26 cellular contexts compared by ENCODE assay signal in genomic region chr2:100212820-100213219, GRCh38.
DNase-seq lines count a peak whose midpoint lies in the region; ATAC-seq, FAIRE-seq and TF ChIP-seq lines count a peak whose summit lies in the region.
"Had no signal": no experiment of that assay in that cellular context is flagged by ENCODE, and none has a peak within 500 bp of the region (broad histone marks: within the 10 kb centered on the region; RNA-seq: fewer than 3 reads in every experiment).

No MANE protein-coding gene starts in this region.

- H3K36me3 ChIP-seq in esophagus squamous epithelium (no peaks in the 10 kb centered on the region), right atrium auricular region (no peaks in the 10 kb centered on the region), small intestine (ENCODE audit: control insufficient read depth in 2 of 2, insufficient read depth in 2 of 2, low read length in 2 of 2) (no peaks in the 10 kb centered on the region), colonic mucosa (no peaks in the 10 kb centered on the region)
- H3K36me3 ChIP-seq: BLaER1, SJCRH30 had no signal

- H3K4me3 ChIP-seq in esophagus squamous epithelium (no peak overlapping the region), right atrium auricular region (no peak overlapping the region), small intestine (ENCODE audit: low read depth in 1 of 2, low read length in 2 of 2) (no peak overlapping the region), colonic mucosa (no peak overlapping the region)
- H3K4me3 ChIP-seq: BLaER1, GM23338, SJCRH30 had no signal

- no peak for ATAC-seq in HG03457 (IDR thresholded peaks at IDR 0.05; ENCODE audit: unreplicated experiment)
- no peak for ATAC-seq in GM18873 (IDR thresholded peaks at IDR 0.05; ENCODE audit: low FRiP score, unreplicated experiment)
- ATAC-seq: GM23338, Panc1, SK-N-SH treated with all-trans-retinoic acid at 6 μM for 48 hours had no signal

- H3K9me3 ChIP-seq in esophagus squamous epithelium (no peaks in the 10 kb centered on the region), right atrium auricular region (no peaks in the 10 kb centered on the region), small intestine (ENCODE audit: control insufficient read depth, low read depth) (no peaks in the 10 kb centered on the region), colonic mucosa (no peaks in the 10 kb centered on the region)
- H3K9me3 ChIP-seq: BLaER1, SJCRH30 had no signal

- WGBS in esophagus squamous epithelium, 2 donors, result 56 to 68% methylated on average over 2 to 3 of the region's 3 CpGs
- 60 to 78% (median 62%) methylated on average over 3 of the region's 3 CpGs for WGBS in small intestine, 3 donors

- FAIRE-seq in small intestine (lab: Jason Lieb, UNC), result no peak
- FAIRE-seq: D721Med, GM18507 had no signal

- TF ChIP-seq CTCF in C4-2B (conservative IDR thresholded peaks at IDR 0.05), result no peak
- no peak for TF ChIP-seq CTCF in esophagus squamous epithelium (IDR thresholded peaks at IDR 0.05)
- TF ChIP-seq CTCF in right atrium auricular region (IDR thresholded peaks at IDR 0.05), result no peak
- no peak for TF ChIP-seq CTCF in colonic mucosa (IDR thresholded peaks at IDR 0.05)

- H3K4me1 ChIP-seq in esophagus squamous epithelium (peaks cover 9 to 19% (median 18%) of the 10 kb centered on the region in 3 donors), right atrium auricular region (peaks cover 0 to 33% of the 10 kb centered on the region in 2 donors), small intestine (ENCODE audit: control insufficient read depth in 2 of 2, insufficient read depth in 1 of 2, low read depth in 1 of 2, low read length in 1 of 2) (peaks cover 11 to 15% of the 10 kb centered on the region in 2 donors), colonic mucosa (no peaks in the 10 kb centered on the region)
- H3K4me1 ChIP-seq: BLaER1, SJCRH30 had no signal

- no peak for DNase-seq in esophagus squamous epithelium (lab: John Stamatoyannopoulos, UW)
- DNase-seq in right atrium auricular region (ENCODE audit: low spot score), result no peak
- peak; percentile 27 for DNase-seq in small intestine
- DNase-seq in colonic mucosa, result no peak
- no peak for DNase-seq in NCI-H1417 (lab: John Stamatoyannopoulos, UW)
- DNase-seq: CD4-positive, alpha-beta T cell; H9; NCI-H1092; NCI-H1436; NCI-H187; NCI-H2081 treated with DMSO at 0.1 percent for 48 hours; NCI-H2171; NCI-H226; NCI-H510A treated with DMSO at 0.1 percent for 48 hours; SJCRH30 had no signal

- TF ChIP-seq POLR2A in esophagus squamous epithelium (IDR thresholded peaks at IDR 0.05), result no peak

- no peak overlapping the region for H3K9ac ChIP-seq in colonic mucosa (ENCODE audit: low read depth in 2 of 2, low read length in 2 of 2)
- H3K9ac ChIP-seq: BLaER1, KMS-11 had no signal

- intact Hi-C loops in esophagus squamous epithelium (cut with DNase I) (no loop called here), colonic mucosa (cut with DNase I) (no loop called here)

- H3K27me3 ChIP-seq in esophagus squamous epithelium (no peaks in the 10 kb centered on the region), right atrium auricular region (no peaks in the 10 kb centered on the region), small intestine (ENCODE audit: control insufficient read depth in 2 of 2, insufficient read depth in 2 of 2, low read length in 2 of 2) (no peaks in the 10 kb centered on the region), colonic mucosa (no peaks in the 10 kb centered on the region)
- H3K27me3 ChIP-seq: BLaER1, SJCRH30 had no signal

- H3K27ac ChIP-seq in C4-2B, result peak overlapping the region; percentile 20; the same call in 1 of the 2 replicates
- peak overlapping the region in 3 of 4 donors; percentile 70 to 81 (median 72) for H3K27ac ChIP-seq in esophagus squamous epithelium
- peak overlapping the region; percentile 75 to 87 for H3K27ac ChIP-seq in right atrium auricular region
- H3K27ac ChIP-seq in small intestine (ENCODE audit: low read depth in 1 of 2, low read length in 1 of 2), result no peak overlapping the region
- no peak overlapping the region for H3K27ac ChIP-seq in colonic mucosa
- H3K27ac ChIP-seq: BLaER1, HL-60, KMS-11, SJCRH30 had no signal

Comparison
In these comparisons a context has a peak if more than half of its experiments do, and no peak if none do; other contexts are left out.
1. H3K27ac ChIP-seq: peak in C4-2B (single experiment), esophagus squamous epithelium (3 of 4) and right atrium auricular region (2 of 2); none in small intestine (0 of 2) and colonic mucosa (single experiment).